In the genomic region with DNA sequence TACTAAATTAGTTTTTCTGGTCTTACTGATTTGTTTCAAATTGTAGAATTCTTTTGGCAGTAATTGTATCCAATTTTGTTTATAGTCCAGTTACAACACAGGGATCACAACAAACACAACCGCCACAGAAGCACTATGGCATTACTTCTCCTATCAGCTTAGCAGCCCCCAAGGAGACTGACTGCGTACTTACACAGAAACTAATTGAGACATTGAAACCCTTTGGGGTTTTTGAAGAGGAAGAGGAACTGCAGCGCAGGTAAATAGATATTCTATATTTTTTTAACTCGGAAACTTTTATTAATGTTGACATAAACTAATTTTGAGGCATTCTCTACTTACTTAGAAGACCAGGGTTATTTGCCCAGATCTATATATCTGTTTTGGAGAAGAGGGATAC, we compare ENCODE assay signal across 18 cellular contexts. TPM values are rescaled to one million over a fixed set of nuclear protein-coding genes. Genes with fewer than 3 reads are reported as not detected.
A peak's percentile ranks its signal among the peaks of the same experiment; 100 is the strongest.
DNase-seq lines count a peak whose midpoint lies in the region; ATAC-seq and TF ChIP-seq lines count a peak whose summit lies in the region.
"Had no signal": no experiment of that assay in that cellular context is flagged by ENCODE, and none has a peak within 500 bp of the region (broad histone marks: within the 10 kb centered on the region; RNA-seq: fewer than 3 reads in every experiment).

No MANE protein-coding gene starts in this region.

- intact Hi-C loops in cardiac septum (cut with DNase I) (no loop called here), testis (cut with DNase I; ENCODE audit: low total_unique reads) (no loop called here), posterior vena cava (cut with DNase I) (no loop called here)
- intact Hi-C loops in naive thymus-derived CD4-positive, alpha-beta T cell (cut with micrococcal nuclease) = no loop called here

- H3K4me3 ChIP-seq in cardiac muscle cell (no peak overlapping the region), testis (no peak overlapping the region)
- H3K4me3 ChIP-seq in naive thymus-derived CD4-positive, alpha-beta T cell (ENCODE audit: low read length) = no peak overlapping the region
- H3K4me3 ChIP-seq: BLaER1 treated with 17β-estradiol and CSF1 and Interleukin-3, amounts not matched to agents 10 nM and 100 nM; mucosa of descending colon had no signal

- H3K4me1 Mint-ChIP-seq in IgD-negative memory B cell = peaks cover 32 to 35% (median 33%) of the 10 kb centered on the region in 3 donors
- H3K4me1 Mint-ChIP-seq in naive thymus-derived CD4-positive, alpha-beta T cell = peaks cover 23 to 46% (median 36%) of the 10 kb centered on the region in 7 donors

- peak overlapping the region in 3 of 4 donors; percentile 18 to 80 (median 50) for H3K4me3 Mint-ChIP-seq in IgD-negative memory B cell
- H3K4me3 Mint-ChIP-seq in naive thymus-derived CD4-positive, alpha-beta T cell = no peak overlapping the region

- H3K27ac ChIP-seq in cardiac muscle cell (peak overlapping the region; percentile 53), testis (no peak overlapping the region)
- no peak overlapping the region for H3K27ac ChIP-seq in naive thymus-derived CD4-positive, alpha-beta T cell (ENCODE audit: low read depth, low read length)
- H3K27ac ChIP-seq: BLaER1 treated with 17β-estradiol and CSF1 and Interleukin-3, amounts not matched to agents 10 nM and 100 nM; HL-60 had no signal

- CTCF ChIA-PET in naive thymus-derived CD4-positive, alpha-beta T cell (lab: Charles Lee) = no interaction called here

- TF ChIP-seq CTCF in cardiac muscle cell (IDR thresholded peaks at IDR 0.05; ENCODE audit: low read depth, low read length) (no peak), testis (IDR thresholded peaks at IDR 0.05) (no peak)

- peak; percentile 79 for ATAC-seq in GM21576 (IDR thresholded peaks at IDR 0.05; ENCODE audit: unreplicated experiment)
- ATAC-seq in naive thymus-derived CD4-positive, alpha-beta T cell = no peak
- ATAC-seq: mucosa of descending colon, sciatic nerve had no signal

- H3K4me1 ChIP-seq in cardiac muscle cell (ENCODE audit: low read depth) = peaks cover 10% of the 10 kb centered on the region
- H3K4me1 ChIP-seq in testis = peaks cover 4% of the 10 kb centered on the region
- peaks cover 17 to 27% of the 10 kb centered on the region in 2 donors for H3K4me1 ChIP-seq in naive thymus-derived CD4-positive, alpha-beta T cell (ENCODE audit: control insufficient read depth in 2 of 2, insufficient read depth in 2 of 2, low read length in 2 of 2)

- POLR2A ChIA-PET in naive thymus-derived CD4-positive, alpha-beta T cell (lab: Charles Lee) = no interaction called here

- H3K27me3 Mint-ChIP-seq in IgD-negative memory B cell = no peaks in the 10 kb centered on the region
- no peaks in the 10 kb centered on the region for H3K27me3 Mint-ChIP-seq in naive thymus-derived CD4-positive, alpha-beta T cell

- WGBS in testis, 2 donors = 66 to 71% methylated on average over 4 of the region's 4 CpGs

- no peak for DNase-seq in cardiac muscle cell (ENCODE audit: low read depth in 1 of 2, low spot score in 1 of 2)
- DNase-seq in cardiac septum (ENCODE audit: low spot score) = no peak
- peak; percentile 14 for DNase-seq in testis
- no peak for DNase-seq in posterior vena cava (ENCODE audit: low spot score)
- no peak for DNase-seq in naive thymus-derived CD4-positive, alpha-beta T cell
- DNase-seq in NCI-H345 (lab: John Stamatoyannopoulos, UW) = no peak
- DNase-seq: aorta, foreskin fibroblast, KG1, mucosa of descending colon, NCI-H1105, NCI-H748 treated with DMSO at 0.1 percent for 48 hours, T-helper 9 cell had no signal

- no peak for TF ChIP-seq POLR2A in testis (IDR thresholded peaks at IDR 0.05)

- H3K36me3 Mint-ChIP-seq in IgD-negative memory B cell = no peaks in the 10 kb centered on the region
- peaks cover 0 to 18% (median 4%) of the 10 kb centered on the region in 5 donors for H3K36me3 Mint-ChIP-seq in naive thymus-derived CD4-positive, alpha-beta T cell

- H3K36me3 ChIP-seq in cardiac muscle cell (peaks cover 10% of the 10 kb centered on the region), testis (ENCODE audit: low read depth, missing control alignments) (no peaks in the 10 kb centered on the region)
- H3K36me3 ChIP-seq in naive thymus-derived CD4-positive, alpha-beta T cell (ENCODE audit: control insufficient read depth in 2 of 3, insufficient read depth in 3 of 3, low read length in 3 of 3) = peaks cover 3 to 32% (median 14%) of the 10 kb centered on the region in 3 experiments

- H3K27me3 ChIP-seq in cardiac muscle cell (no peaks in the 10 kb centered on the region), testis (no peaks in the 10 kb centered on the region)
- H3K27me3 ChIP-seq in naive thymus-derived CD4-positive, alpha-beta T cell (ENCODE audit: control insufficient read depth in 2 of 2, insufficient read depth in 2 of 2, low read length in 2 of 2) = no peaks in the 10 kb centered on the region
- H3K27me3 ChIP-seq: BLaER1 treated with 17β-estradiol and CSF1 and Interleukin-3, amounts not matched to agents 10 nM and 100 nM had no signal

- no peaks in the 10 kb centered on the region for H3K9me3 ChIP-seq in cardiac muscle cell (ENCODE audit: low read depth)
- H3K9me3 ChIP-seq in testis = no peaks in the 10 kb centered on the region
- H3K9me3 ChIP-seq in naive thymus-derived CD4-positive, alpha-beta T cell (ENCODE audit: control insufficient read depth in 2 of 3, low read length in 3 of 3) = no peaks in the 10 kb centered on the region
- H3K9me3 ChIP-seq: BLaER1 treated with 17β-estradiol and CSF1 and Interleukin-3, amounts not matched to agents 10 nM and 100 nM; mucosa of descending colon had no signal

- peak overlapping the region; percentile 30 to 87 (median 74) for H3K27ac Mint-ChIP-seq in IgD-negative memory B cell
- H3K27ac Mint-ChIP-seq in naive thymus-derived CD4-positive, alpha-beta T cell = peak overlapping the region in 2 of 9 donors; percentile 11 to 15

- H3K9me3 Mint-ChIP-seq in IgD-negative memory B cell = no peaks in the 10 kb centered on the region
- no peaks in the 10 kb centered on the region for H3K9me3 Mint-ChIP-seq in naive thymus-derived CD4-positive, alpha-beta T cell

RNA-seq across cellular contexts. Expression of a gene that starts 17.8 kb away (rescaled TPM):
- total RNA-seq in cardiac muscle cell (48.4 and 54.9 TPM in 2 replicates), cardiac septum (137 TPM), testis (100 to 1,000 TPM; 194 to 255 TPM), posterior vena cava (100 to 1,000 TPM; 127 to 153 TPM)
- polyA plus RNA-seq in cardiac muscle cell (97.7 and 147 TPM in 2 replicates), IgD-negative memory B cell (95.1 TPM), testis (ENCODE audit: insufficient read depth, low read depth, low replicate concordance) (166 TPM)
- 100 to 1,000 TPM; 158 to 256 (median 177) TPM for total RNA-seq in naive thymus-derived CD4-positive, alpha-beta T cell
- 10 to 100 TPM; 58.2 to 72.2 TPM for polyA plus RNA-seq in naive thymus-derived CD4-positive, alpha-beta T cell

Comparison
In these comparisons a context has a peak if more than half of its experiments do, and no peak if none do; other contexts are left out.
1. H3K4me3 Mint-ChIP-seq: peak in IgD-negative memory B cell (3 of 4); none in naive thymus-derived CD4-positive, alpha-beta T cell (0 of 10).